23 cellular contexts compared by ENCODE assay signal in the genomic region with DNA sequence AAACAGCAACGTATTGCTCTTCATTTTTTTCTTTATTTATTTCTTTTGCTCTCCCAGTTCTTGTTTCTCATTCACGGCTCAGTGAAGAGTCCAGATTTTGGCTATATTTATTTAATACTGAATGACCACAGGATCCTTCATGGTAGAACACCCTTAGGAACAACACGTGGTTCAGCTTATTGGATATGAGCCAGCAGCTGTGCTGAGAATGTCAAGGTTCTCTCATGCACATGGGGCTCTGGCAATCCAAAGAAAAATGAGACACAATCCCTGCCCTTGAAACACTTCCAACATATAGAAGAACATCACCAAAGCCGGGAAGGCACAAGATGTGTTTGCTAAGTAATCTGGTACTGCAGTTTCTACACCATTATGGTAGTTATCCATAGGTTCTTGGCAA.
"Had no signal": no experiment of that assay in that cellular context is flagged by ENCODE, and none has a peak within 500 bp of the region (broad histone marks: within the 10 kb centered on the region; RNA-seq: fewer than 3 reads in every experiment).

No MANE protein-coding gene starts in this region.

- H3K27ac Mint-ChIP-seq: activated CD4-positive, alpha-beta T cell treated with anti-CD3 and anti-CD28 coated beads, Interleukin-2, amount 10 ng/mL, durations not matched to agents 7 days and 5 days; activated CD8-positive, alpha-beta memory T cell treated with anti-CD3 and anti-CD28 coated beads, Interleukin-2, amount 10 ng/mL, durations not matched to agents 7 days and 5 days; activated CD8-positive, alpha-beta T cell treated with anti-CD3 and anti-CD28 coated beads for 36 hours; activated naive CD4-positive, alpha-beta T cell treated with anti-CD3 and anti-CD28 coated beads, Interleukin-2, amount 50 U/mL, for 24 hours; neural progenitor cell; stimulated activated naive CD8-positive, alpha-beta T cell treated with anti-CD3 and anti-CD28 coated beads, Interleukin-15, Interleukin-2, amounts not matched to agents 100 ng/mL and 50 ng/mL, for 24 hours; T-cell; T-helper 2 cell treated with Interferon-gamma antibody and Interleukin-4, amounts not matched to agents 5 μg/mL and 100 μg/mL, for 36 hours had no signal

- H3K4me1 Mint-ChIP-seq: activated CD4-positive, alpha-beta T cell treated with anti-CD3 and anti-CD28 coated beads, Interleukin-2, amount 10 ng/mL, durations not matched to agents 7 days and 5 days; activated CD8-positive, alpha-beta memory T cell treated with anti-CD3 and anti-CD28 coated beads, Interleukin-2, amount 10 ng/mL, durations not matched to agents 7 days and 5 days; activated naive CD4-positive, alpha-beta T cell treated with anti-CD3 and anti-CD28 coated beads, Interleukin-2, amount 50 U/mL, for 24 hours; T-cell had no signal

- H3K4me1 ChIP-seq: breast epithelium, esophagus muscularis mucosa, heart left ventricle, lower lobe of right lung, transverse colon had no signal

- H3K9ac ChIP-seq: neural progenitor cell had no signal

- H3K9me3 Mint-ChIP-seq: activated CD4-positive, alpha-beta T cell treated with anti-CD3 and anti-CD28 coated beads, Interleukin-2, amount 10 ng/mL, durations not matched to agents 7 days and 5 days; activated naive CD4-positive, alpha-beta T cell treated with anti-CD3 and anti-CD28 coated beads, Interleukin-2, amount 50 U/mL, for 24 hours had no signal

- ATAC-seq: activated CD8-positive, alpha-beta memory T cell treated with anti-CD3 and anti-CD28 coated beads, Interleukin-2, amount 10 ng/mL, durations not matched to agents 7 days and 5 days; activated CD8-positive, alpha-beta T cell treated with anti-CD3 and anti-CD28 coated beads for 36 hours; heart left ventricle; left lobe of liver; lower lobe of right lung; mucosa of descending colon; T-cell had no signal

- H3K27ac ChIP-seq: breast epithelium, coronary artery, esophagus muscularis mucosa, heart left ventricle, lower lobe of right lung, transverse colon, WERI-Rb-1 had no signal

- H3K4me3 Mint-ChIP-seq: activated CD4-positive, alpha-beta T cell treated with anti-CD3 and anti-CD28 coated beads, Interleukin-2, amount 10 ng/mL, durations not matched to agents 7 days and 5 days; activated CD8-positive, alpha-beta memory T cell treated with anti-CD3 and anti-CD28 coated beads, Interleukin-2, amount 10 ng/mL, durations not matched to agents 7 days and 5 days; activated CD8-positive, alpha-beta T cell treated with anti-CD3 and anti-CD28 coated beads for 36 hours; activated naive CD4-positive, alpha-beta T cell treated with anti-CD3 and anti-CD28 coated beads, Interleukin-2, amount 50 U/mL, for 24 hours; neural progenitor cell; stimulated activated naive CD8-positive, alpha-beta T cell treated with anti-CD3 and anti-CD28 coated beads, Interleukin-15, Interleukin-2, amounts not matched to agents 100 ng/mL and 50 ng/mL, for 24 hours; T-cell; T-helper 2 cell treated with Interferon-gamma antibody and Interleukin-4, amounts not matched to agents 5 μg/mL and 100 μg/mL, for 36 hours had no signal

- H3K36me3 ChIP-seq: breast epithelium, esophagus muscularis mucosa, heart left ventricle, lower lobe of right lung, neural progenitor cell, transverse colon, WERI-Rb-1 had no signal

- H3K27me3 ChIP-seq: breast epithelium, esophagus muscularis mucosa, heart left ventricle, neural progenitor cell, transverse colon had no signal

- H3K36me3 Mint-ChIP-seq: activated CD8-positive, alpha-beta memory T cell treated with anti-CD3 and anti-CD28 coated beads, Interleukin-2, amount 10 ng/mL, durations not matched to agents 7 days and 5 days; activated naive CD4-positive, alpha-beta T cell treated with anti-CD3 and anti-CD28 coated beads, Interleukin-2, amount 50 U/mL, for 24 hours; neural progenitor cell; T-cell had no signal

- H3K27me3 Mint-ChIP-seq: activated CD4-positive, alpha-beta T cell treated with anti-CD3 and anti-CD28 coated beads, Interleukin-2, amount 10 ng/mL, durations not matched to agents 7 days and 5 days; activated CD8-positive, alpha-beta memory T cell treated with anti-CD3 and anti-CD28 coated beads, Interleukin-2, amount 10 ng/mL, durations not matched to agents 7 days and 5 days; activated CD8-positive, alpha-beta T cell treated with anti-CD3 and anti-CD28 coated beads for 36 hours; stimulated activated naive CD8-positive, alpha-beta T cell treated with anti-CD3 and anti-CD28 coated beads, Interleukin-15, Interleukin-2, amounts not matched to agents 100 ng/mL and 50 ng/mL, for 24 hours; T-cell had no signal

- DNase-seq: activated CD4-positive, alpha-beta T cell treated with anti-CD3 and anti-CD28 coated beads, Interleukin-2, amount 10 ng/mL, durations not matched to agents 7 days and 5 days; activated CD4-positive, CD25-positive, alpha-beta regulatory T cell treated with anti-CD3 and anti-CD28 coated beads, Interleukin-2, amount 50 U/mL, for 72 hours; activated CD8-positive, alpha-beta memory T cell treated with anti-CD3 and anti-CD28 coated beads, Interleukin-2, amount 10 ng/mL, durations not matched to agents 7 days and 5 days; activated CD8-positive, alpha-beta T cell treated with anti-CD3 and anti-CD28 coated beads for 36 hours; activated gamma-delta T cell; activated T-cell treated with anti-CD3 and anti-CD28 coated beads for 4 hours; lower lobe of right lung; mesendoderm; mucosa of descending colon; stimulated activated CD4-positive, alpha-beta T cell treated with anti-CD3 and anti-CD28 coated beads, Interleukin-12 subunit alpha, Interleukin-12 subunit beta, amount 100 ng/mL, for 4 hours; stimulated activated CD4-positive, alpha-beta T cell treated with anti-CD3 and anti-CD28 coated beads, Interleukin-4, amount 100 ng/mL, for 4 hours; T-cell; transverse colon; WERI-Rb-1 had no signal

- H3K4me3 ChIP-seq: breast epithelium, coronary artery, esophagus muscularis mucosa, heart left ventricle, lower lobe of right lung, mucosa of descending colon, transverse colon had no signal

- H3K9me3 ChIP-seq: breast epithelium, esophagus muscularis mucosa, heart left ventricle, lower lobe of right lung, mucosa of descending colon, transverse colon had no signal
